ENCODE assay signal across 8 cellular contexts in the genomic region with DNA sequence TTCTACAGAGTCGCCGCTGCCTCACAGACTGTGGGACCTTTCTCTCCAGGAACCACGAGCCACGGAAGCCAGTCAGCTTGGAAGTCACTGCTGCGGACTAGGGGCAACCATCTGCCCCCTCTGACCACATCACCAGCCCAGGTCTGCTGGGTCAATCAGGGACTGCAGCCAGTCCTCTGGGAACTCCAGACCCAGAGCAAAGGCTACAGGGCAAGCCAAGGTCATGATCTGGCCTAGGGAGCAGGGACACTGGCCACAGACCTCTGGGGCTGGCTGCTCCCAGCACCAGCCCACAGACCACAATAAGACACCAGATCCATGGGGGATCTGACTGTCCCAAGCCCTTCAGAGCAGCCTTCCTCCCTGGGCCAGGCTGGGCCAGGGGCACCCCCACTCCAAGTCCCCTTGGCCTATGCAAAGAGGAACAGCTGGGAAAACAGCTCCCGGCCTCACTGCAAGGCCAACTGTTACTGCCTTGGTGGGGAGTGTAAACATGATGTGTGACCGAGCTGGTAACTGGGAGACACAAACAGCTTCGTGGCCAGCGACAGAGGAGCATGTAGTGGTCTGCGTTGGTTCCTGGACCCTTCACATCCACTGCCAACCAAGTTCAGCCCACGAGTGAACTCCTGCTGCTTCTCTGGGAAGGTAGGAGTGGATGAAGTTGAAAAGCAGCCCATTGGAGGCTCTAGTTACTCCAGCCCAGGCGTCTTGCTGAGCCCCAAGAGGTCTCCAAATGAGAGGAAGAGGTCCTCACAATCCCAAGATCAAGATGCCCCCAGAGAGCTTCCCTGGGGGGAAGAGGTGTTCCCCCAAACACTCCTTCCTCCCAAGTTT. TPM values are rescaled to one million over a fixed set of nuclear protein-coding genes. Genes with fewer than 3 reads are reported as not detected.
DNase-seq lines count a peak whose midpoint lies in the region; ATAC-seq lines count a peak whose summit lies in the region.

No MANE protein-coding gene starts in this region.

- H3K9me3 ChIP-seq in iPS-18c (ENCODE audit: control insufficient read depth, insufficient read depth, low read length) = no peaks in the 10 kb centered on the region

- intact Hi-C loops in activated T-helper 1 cell treated with anti-CD3 and anti-CD28 coated beads, Interleukin-12 subunit alpha, Interleukin-12 subunit beta, Interleukin-2, Interleukin-4 antibody, amounts not matched to agents 30 ng/mL and 10 ng/mL and 1 ng/mL, durations not matched to agents 14 hours and 24 hours and 36 hours (cut with micrococcal nuclease) = loop anchor here (2.0 to 10.0 kb wide), 5 partner anchors 139 to 979 kb away; a partner anchor contains a TSS

- peak; percentile 67 for DNase-seq in NCI-H82 (lab: John Stamatoyannopoulos, UW)
- no peak for DNase-seq in NCI-H82 treated with DMSO at 0.1 percent for 48 hours (lab: John Stamatoyannopoulos, UW; ENCODE audit: unreplicated experiment)
- no peak for DNase-seq in activated T-helper 1 cell treated with anti-CD3 and anti-CD28 coated beads, Interleukin-12 subunit alpha, Interleukin-12 subunit beta, Interleukin-2, Interleukin-4 antibody, amounts not matched to agents 30 ng/mL and 10 ng/mL and 1 ng/mL, durations not matched to agents 14 hours and 24 hours and 36 hours (ENCODE audit: low spot score)
- no peak for DNase-seq in stimulated activated naive CD8-positive, alpha-beta T cell treated with anti-CD3 and anti-CD28 coated beads, Interleukin-15, amount 100 ng/mL, for 72 hours
- no peak for DNase-seq in GOT3 (lab: John Stamatoyannopoulos, UW)
- no peak for DNase-seq in kidney tubule cell (ENCODE audit: low spot score)
- DNase-seq in midbrain (lab: John Stamatoyannopoulos, UW) = no peak

- ATAC-seq in stimulated activated naive CD8-positive, alpha-beta T cell treated with anti-CD3 and anti-CD28 coated beads, Interleukin-15, amount 100 ng/mL, for 72 hours = no peak

- H3K9me3 Mint-ChIP-seq in activated T-helper 1 cell treated with anti-CD3 and anti-CD28 coated beads, Interleukin-12 subunit alpha, Interleukin-12 subunit beta, Interleukin-2, Interleukin-4 antibody, amounts not matched to agents 30 ng/mL and 10 ng/mL and 1 ng/mL, durations not matched to agents 14 hours and 24 hours and 36 hours = no peaks in the 10 kb centered on the region
- no peaks in the 10 kb centered on the region for H3K9me3 Mint-ChIP-seq in stimulated activated naive CD8-positive, alpha-beta T cell treated with anti-CD3 and anti-CD28 coated beads, Interleukin-15, amount 100 ng/mL, for 72 hours

- H3K4me3 ChIP-seq in iPS-18c (ENCODE audit: insufficient read depth, low read depth, low read length) = peak overlapping the region; percentile 96

- H3K27ac Mint-ChIP-seq in activated T-helper 1 cell treated with anti-CD3 and anti-CD28 coated beads, Interleukin-12 subunit alpha, Interleukin-12 subunit beta, Interleukin-2, Interleukin-4 antibody, amounts not matched to agents 30 ng/mL and 10 ng/mL and 1 ng/mL, durations not matched to agents 14 hours and 24 hours and 36 hours = peak overlapping the region; percentile 93
- peak overlapping the region; percentile 95 to 99 for H3K27ac Mint-ChIP-seq in stimulated activated naive CD8-positive, alpha-beta T cell treated with anti-CD3 and anti-CD28 coated beads, Interleukin-15, amount 100 ng/mL, for 72 hours

- H3K27me3 Mint-ChIP-seq in activated T-helper 1 cell treated with anti-CD3 and anti-CD28 coated beads, Interleukin-12 subunit alpha, Interleukin-12 subunit beta, Interleukin-2, Interleukin-4 antibody, amounts not matched to agents 30 ng/mL and 10 ng/mL and 1 ng/mL, durations not matched to agents 14 hours and 24 hours and 36 hours (ENCODE audit: insufficient read depth) = no peaks in the 10 kb centered on the region
- H3K27me3 Mint-ChIP-seq in stimulated activated naive CD8-positive, alpha-beta T cell treated with anti-CD3 and anti-CD28 coated beads, Interleukin-15, amount 100 ng/mL, for 72 hours = no peaks in the 10 kb centered on the region

- peaks cover 42% of the 10 kb centered on the region for H3K4me1 Mint-ChIP-seq in activated T-helper 1 cell treated with anti-CD3 and anti-CD28 coated beads, Interleukin-12 subunit alpha, Interleukin-12 subunit beta, Interleukin-2, Interleukin-4 antibody, amounts not matched to agents 30 ng/mL and 10 ng/mL and 1 ng/mL, durations not matched to agents 14 hours and 24 hours and 36 hours (ENCODE audit: low read depth)
- H3K4me1 Mint-ChIP-seq in stimulated activated naive CD8-positive, alpha-beta T cell treated with anti-CD3 and anti-CD28 coated beads, Interleukin-15, amount 100 ng/mL, for 72 hours = peaks cover 76% of the 10 kb centered on the region

- peak overlapping the region; percentile 91 for H3K4me3 Mint-ChIP-seq in activated T-helper 1 cell treated with anti-CD3 and anti-CD28 coated beads, Interleukin-12 subunit alpha, Interleukin-12 subunit beta, Interleukin-2, Interleukin-4 antibody, amounts not matched to agents 30 ng/mL and 10 ng/mL and 1 ng/mL, durations not matched to agents 14 hours and 24 hours and 36 hours
- H3K4me3 Mint-ChIP-seq in stimulated activated naive CD8-positive, alpha-beta T cell treated with anti-CD3 and anti-CD28 coated beads, Interleukin-15, amount 100 ng/mL, for 72 hours = peak overlapping the region; percentile 85 to 93

- peaks cover 6% of the 10 kb centered on the region for H3K36me3 Mint-ChIP-seq in activated T-helper 1 cell treated with anti-CD3 and anti-CD28 coated beads, Interleukin-12 subunit alpha, Interleukin-12 subunit beta, Interleukin-2, Interleukin-4 antibody, amounts not matched to agents 30 ng/mL and 10 ng/mL and 1 ng/mL, durations not matched to agents 14 hours and 24 hours and 36 hours (ENCODE audit: low read depth)

RNA-seq across cellular contexts. Expression of a gene that starts 1.5 kb away (rescaled TPM):
- 160 and 170 TPM in 2 replicates for total RNA-seq in activated T-helper 1 cell treated with anti-CD3 and anti-CD28 coated beads, Interleukin-12 subunit alpha, Interleukin-12 subunit beta, Interleukin-2, Interleukin-4 antibody, amounts not matched to agents 30 ng/mL and 10 ng/mL and 1 ng/mL, durations not matched to agents 14 hours and 24 hours and 36 hours

RNA-seq across cellular contexts. Expression of a gene that starts 57.1 kb away (rescaled TPM):
- total RNA-seq in activated T-helper 1 cell treated with anti-CD3 and anti-CD28 coated beads, Interleukin-12 subunit alpha, Interleukin-12 subunit beta, Interleukin-2, Interleukin-4 antibody, amounts not matched to agents 30 ng/mL and 10 ng/mL and 1 ng/mL, durations not matched to agents 14 hours and 24 hours and 36 hours = 0.12 TPM in 1 of 2 replicates, not detected in the other
